Comparison of ENCODE assay signal across 16 cellular contexts in genomic region chr14:92994942-92995341, GRCh38.
"Had no signal": no experiment of that assay in that cellular context is flagged by ENCODE, and none has a peak within 500 bp of the region (broad histone marks: within the 10 kb centered on the region; RNA-seq: fewer than 3 reads in every experiment).

No MANE protein-coding gene starts in this region.

- H3K27me3 Mint-ChIP-seq: activated CD4-positive, alpha-beta memory T cell treated with anti-CD3 and anti-CD28 coated beads for 36 hours; activated CD4-positive, alpha-beta T cell treated with anti-CD3 and anti-CD28 coated beads for 36 hours; activated CD8-positive, alpha-beta memory T cell treated with anti-CD3 and anti-CD28 coated beads, Interleukin-2, amount 10 ng/mL, durations not matched to agents 7 days and 5 days; activated naive CD8-positive, alpha-beta T cell; natural killer cell treated with Interleukin-12 subunit alpha and Interleukin-12 subunit beta and Interleukin-15 and Interleukin-18, amount 100 ng/mL, for 72 hours had no signal

- H3K36me3 Mint-ChIP-seq: natural killer cell treated with Interleukin-12 subunit alpha and Interleukin-12 subunit beta and Interleukin-15 and Interleukin-18, amount 100 ng/mL, for 72 hours had no signal

- DNase-seq: activated CD4-positive, alpha-beta memory T cell treated with anti-CD3 and anti-CD28 coated beads for 36 hours; activated CD4-positive, alpha-beta T cell treated with anti-CD3 and anti-CD28 coated beads for 36 hours; activated CD8-positive, alpha-beta memory T cell treated with anti-CD3 and anti-CD28 coated beads, Interleukin-2, amount 10 ng/mL, durations not matched to agents 7 days and 5 days; amniotic stem cell; dermis blood vessel endothelial cell; effector memory CD4-positive, alpha-beta T cell; hippocampal formation; left cardiac atrium; lower lobe of right lung; stimulated activated CD4-positive, alpha-beta T cell treated with anti-CD3 and anti-CD28 coated beads, Interleukin-2, amount 100 ng/mL, for 48 hours; stomach had no signal

- H3K27ac Mint-ChIP-seq: activated CD4-positive, alpha-beta memory T cell treated with anti-CD3 and anti-CD28 coated beads for 36 hours; activated CD4-positive, alpha-beta T cell treated with anti-CD3 and anti-CD28 coated beads for 36 hours; activated CD8-positive, alpha-beta memory T cell treated with anti-CD3 and anti-CD28 coated beads, Interleukin-2, amount 10 ng/mL, durations not matched to agents 7 days and 5 days; activated naive CD8-positive, alpha-beta T cell had no signal

- H3K27ac ChIP-seq: lower lobe of right lung, skin epidermis, stomach, vagina had no signal

- H3K9me3 Mint-ChIP-seq: activated CD4-positive, alpha-beta memory T cell treated with anti-CD3 and anti-CD28 coated beads for 36 hours; natural killer cell treated with Interleukin-12 subunit alpha and Interleukin-12 subunit beta and Interleukin-15 and Interleukin-18, amount 100 ng/mL, for 72 hours had no signal

- ATAC-seq: activated CD4-positive, alpha-beta T cell treated with anti-CD3 and anti-CD28 coated beads for 36 hours; activated CD8-positive, alpha-beta memory T cell treated with anti-CD3 and anti-CD28 coated beads, Interleukin-2, amount 10 ng/mL, durations not matched to agents 7 days and 5 days; left cardiac atrium; lower lobe of right lung; natural killer cell treated with Interleukin-12 subunit alpha and Interleukin-12 subunit beta and Interleukin-15 and Interleukin-18, amount 100 ng/mL, for 72 hours had no signal

- H3K4me1 Mint-ChIP-seq: activated CD4-positive, alpha-beta T cell treated with anti-CD3 and anti-CD28 coated beads for 36 hours; activated CD8-positive, alpha-beta memory T cell treated with anti-CD3 and anti-CD28 coated beads, Interleukin-2, amount 10 ng/mL, durations not matched to agents 7 days and 5 days had no signal

- H3K4me3 ChIP-seq: lower lobe of right lung, skin epidermis, stomach, vagina had no signal

- H3K4me1 ChIP-seq: lower lobe of right lung had no signal

- H3K4me3 Mint-ChIP-seq: activated CD4-positive, alpha-beta memory T cell treated with anti-CD3 and anti-CD28 coated beads for 36 hours; activated CD4-positive, alpha-beta T cell treated with anti-CD3 and anti-CD28 coated beads for 36 hours; activated CD8-positive, alpha-beta memory T cell treated with anti-CD3 and anti-CD28 coated beads, Interleukin-2, amount 10 ng/mL, durations not matched to agents 7 days and 5 days; activated naive CD8-positive, alpha-beta T cell; natural killer cell treated with Interleukin-12 subunit alpha and Interleukin-12 subunit beta and Interleukin-15 and Interleukin-18, amount 100 ng/mL, for 72 hours had no signal

- H3K27me3 ChIP-seq: stomach, vagina had no signal

- H3K9me3 ChIP-seq: lower lobe of right lung, stomach, vagina had no signal

- FAIRE-seq: islet of Langerhans had no signal
